In the genomic region with DNA sequence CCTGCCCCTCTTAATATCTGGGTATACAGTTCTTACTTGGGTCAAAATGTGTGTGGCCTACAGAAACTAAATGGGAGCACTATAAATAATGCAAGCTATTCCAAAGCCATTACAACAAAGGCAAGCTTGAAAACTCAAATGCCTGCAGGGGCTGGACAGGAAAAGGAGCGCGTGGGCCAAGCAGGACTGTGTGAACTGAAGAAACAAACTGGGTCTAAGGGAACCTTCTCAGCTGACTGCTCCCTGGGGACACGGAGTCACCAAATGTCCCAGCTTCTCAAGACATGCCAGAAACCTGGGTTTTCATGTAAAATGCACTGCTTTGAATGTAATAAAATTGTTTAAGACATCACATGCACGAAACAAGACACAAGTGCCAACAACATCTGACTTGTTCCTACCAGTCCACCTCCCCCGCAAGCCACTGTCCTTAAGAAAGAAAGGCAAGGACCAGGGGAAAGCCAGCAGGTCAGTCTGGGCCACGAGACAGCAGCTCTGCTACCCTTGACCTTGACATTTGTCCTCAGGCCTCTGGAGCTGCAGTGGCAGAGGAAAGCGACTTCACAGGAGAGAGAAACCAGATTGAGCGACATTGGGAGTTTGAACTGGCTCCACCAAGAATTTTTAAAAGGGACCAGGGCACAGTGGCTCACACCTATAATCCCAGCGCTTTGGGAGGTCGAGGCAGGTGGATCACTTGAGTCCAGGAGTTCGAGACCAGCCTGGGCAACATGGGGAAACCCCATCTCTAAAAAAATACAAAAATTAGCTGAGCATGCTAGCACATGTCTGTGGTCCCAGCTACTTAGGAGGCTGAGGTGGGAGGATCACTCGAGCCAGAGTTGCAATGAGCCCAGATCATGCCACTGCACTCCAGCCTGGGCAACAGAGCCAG, we compare ENCODE assay signal across 14 cellular contexts.
A peak's percentile ranks its signal among the peaks of the same experiment; 100 is the strongest.
DNase-seq lines count a peak whose midpoint lies in the region; ATAC-seq and TF ChIP-seq lines count a peak whose summit lies in the region.
"Had no signal": no experiment of that assay in that cellular context is flagged by ENCODE, and none has a peak within 500 bp of the region (broad histone marks: within the 10 kb centered on the region; RNA-seq: fewer than 3 reads in every experiment).

No MANE protein-coding gene starts in this region.

- no peak overlapping the region for H3K4me2 ChIP-seq in trophoblast cell (ENCODE audit: low read length)
- H3K4me2 ChIP-seq: PC-9 had no signal

- H3K36me3 Mint-ChIP-seq in osteocyte (ENCODE audit: unreplicated experiment): no peaks in the 10 kb centered on the region

- no CpG with 5 or more reads among the region's 12 CpGs for WGBS in trophoblast cell (ENCODE audit: extremely low coverage, insufficient coverage, insufficient read length)

- H3K27ac Mint-ChIP-seq in osteocyte (ENCODE audit: unreplicated experiment): no peak overlapping the region
- H3K27ac Mint-ChIP-seq: T-helper 1 cell treated with Interleukin-12 subunit alpha and Interleukin-12 subunit beta and Interleukin-4 antibody, amounts not matched to agents 30 μg/mL and 1 μg/mL, for 36 hours had no signal

- H2BK12ac ChIP-seq in trophoblast cell (ENCODE audit: low read length): peak overlapping the region; percentile 54

- H3K27ac ChIP-seq in trophoblast cell (ENCODE audit: low read depth, low read length): no peak overlapping the region
- H3K27ac ChIP-seq: GM23248, PC-9 had no signal

- no peak for TF ChIP-seq CTCF in osteocyte (IDR thresholded peaks at IDR 0.05)

- H3K9ac ChIP-seq in trophoblast cell (ENCODE audit: low read length): no peak overlapping the region
- H3K9ac ChIP-seq: GM23248 had no signal

- H3K27me3 Mint-ChIP-seq in osteocyte (ENCODE audit: unreplicated experiment): no peaks in the 10 kb centered on the region

- H3K9me3 ChIP-seq in trophoblast cell (ENCODE audit: insufficient read depth, low read depth, low read length): no peaks in the 10 kb centered on the region

- no peak overlapping the region for H3K4me3 ChIP-seq in trophoblast cell (ENCODE audit: low read depth, low read length)
- H3K4me3 ChIP-seq: GM23248, PC-9 had no signal

- no peaks in the 10 kb centered on the region for H3K79me2 ChIP-seq in trophoblast cell (ENCODE audit: control insufficient read depth, insufficient read depth, low read length, poor library complexity)

- no peak overlapping the region for H3K23ac ChIP-seq in trophoblast cell (ENCODE audit: low read length)

- H3K4me1 Mint-ChIP-seq in osteocyte (ENCODE audit: unreplicated experiment): peaks cover 28% of the 10 kb centered on the region

- H3K4me3 Mint-ChIP-seq in osteocyte (ENCODE audit: unreplicated experiment): no peak overlapping the region
- H3K4me3 Mint-ChIP-seq: T-helper 1 cell treated with Interleukin-12 subunit alpha and Interleukin-12 subunit beta and Interleukin-4 antibody, amounts not matched to agents 30 μg/mL and 1 μg/mL, for 36 hours had no signal

- no peaks in the 10 kb centered on the region for H3K27me3 ChIP-seq in trophoblast cell (ENCODE audit: insufficient read depth, low read length)

- intact Hi-C loops in head of caudate nucleus (cut with DNase I): no loop called here

- H3K79me1 ChIP-seq in trophoblast cell (ENCODE audit: low read length): peaks cover 11% of the 10 kb centered on the region

- no peak overlapping the region for H3K14ac ChIP-seq in trophoblast cell (ENCODE audit: low read length)

- H2BK120ac ChIP-seq in trophoblast cell (ENCODE audit: insufficient read depth, low read length, poor library complexity): no peak overlapping the region

- H3K9me3 Mint-ChIP-seq in osteocyte (ENCODE audit: unreplicated experiment): no peaks in the 10 kb centered on the region

- H3K4me1 ChIP-seq in trophoblast cell (ENCODE audit: control insufficient read depth in 1 of 2, insufficient read depth in 2 of 2, low read length in 2 of 2): peaks cover 12 to 25% of the 10 kb centered on the region in 2 experiments

- peak overlapping the region; percentile 45 for H2AFZ ChIP-seq in trophoblast cell (ENCODE audit: insufficient read depth, low read length, poor library complexity)
- H2AFZ ChIP-seq: GM23248, PC-9 had no signal

- in situ Hi-C loops in T47D (cut with HindIII; ENCODE audit: low pct_unique_long_range_greater_than_20kb, low sequenced_read_pairs): no loop called here

- peak; percentile 16 for DNase-seq in AG08395 (ENCODE audit: low spot score)
- peak; percentile 15 to 17 for DNase-seq in T47D (ENCODE audit: low read depth in 1 of 2, low spot score in 1 of 2)
- peak in 28 of 42 donors; percentile 13 to 61 (median 36) for DNase-seq in head of caudate nucleus
- DNase-seq in trophoblast cell: no peak
- no peak for DNase-seq in osteocyte (ENCODE audit: extremely low spot score, unreplicated experiment)
- DNase-seq: GF-D8; GM23248; NCI-H446; PC-9; stimulated activated naive CD4-positive, alpha-beta T cell treated with Interleukin-2 at 50 U/mL for 16 hours had no signal

- H3K18ac ChIP-seq in trophoblast cell (ENCODE audit: low read length): peak overlapping the region; percentile 46

- H3K4ac ChIP-seq in trophoblast cell (ENCODE audit: low read depth, low read length): no peak overlapping the region

- peak overlapping the region; percentile 8 for H4K8ac ChIP-seq in trophoblast cell (ENCODE audit: low read depth, low read length)

- ATAC-seq in HG03108 (IDR thresholded peaks at IDR 0.05; ENCODE audit: unreplicated experiment): no peak
- no peak for ATAC-seq in HG03571 (IDR thresholded peaks at IDR 0.05; ENCODE audit: unreplicated experiment)
- ATAC-seq in GM19455 (IDR thresholded peaks at IDR 0.05; ENCODE audit: unreplicated experiment): no peak

- H2AK5ac ChIP-seq in trophoblast cell (ENCODE audit: low read length): no peak overlapping the region

- H4K91ac ChIP-seq in trophoblast cell (ENCODE audit: low read depth, low read length): peak overlapping the region; percentile 69

- H2BK5ac ChIP-seq in trophoblast cell (ENCODE audit: low read depth, low read length, poor library complexity): no peak overlapping the region

- no peak overlapping the region for H4K12ac ChIP-seq in trophoblast cell (ENCODE audit: low read depth, low read length)

- no peaks in the 10 kb centered on the region for H3K36me3 ChIP-seq in trophoblast cell (ENCODE audit: control insufficient read depth in 1 of 2, insufficient read depth in 2 of 2, low read length in 2 of 2)

Comparison
In these comparisons a context has a peak if more than half of its experiments do, and no peak if none do; other contexts are left out.
1. DNase-seq: peak in AG08395 (single experiment), T47D (2 of 2) and head of caudate nucleus (28 of 42); none in trophoblast cell (0 of 2) and osteocyte (single experiment).